11 cellular contexts compared by ENCODE assay signal in the genomic region with DNA sequence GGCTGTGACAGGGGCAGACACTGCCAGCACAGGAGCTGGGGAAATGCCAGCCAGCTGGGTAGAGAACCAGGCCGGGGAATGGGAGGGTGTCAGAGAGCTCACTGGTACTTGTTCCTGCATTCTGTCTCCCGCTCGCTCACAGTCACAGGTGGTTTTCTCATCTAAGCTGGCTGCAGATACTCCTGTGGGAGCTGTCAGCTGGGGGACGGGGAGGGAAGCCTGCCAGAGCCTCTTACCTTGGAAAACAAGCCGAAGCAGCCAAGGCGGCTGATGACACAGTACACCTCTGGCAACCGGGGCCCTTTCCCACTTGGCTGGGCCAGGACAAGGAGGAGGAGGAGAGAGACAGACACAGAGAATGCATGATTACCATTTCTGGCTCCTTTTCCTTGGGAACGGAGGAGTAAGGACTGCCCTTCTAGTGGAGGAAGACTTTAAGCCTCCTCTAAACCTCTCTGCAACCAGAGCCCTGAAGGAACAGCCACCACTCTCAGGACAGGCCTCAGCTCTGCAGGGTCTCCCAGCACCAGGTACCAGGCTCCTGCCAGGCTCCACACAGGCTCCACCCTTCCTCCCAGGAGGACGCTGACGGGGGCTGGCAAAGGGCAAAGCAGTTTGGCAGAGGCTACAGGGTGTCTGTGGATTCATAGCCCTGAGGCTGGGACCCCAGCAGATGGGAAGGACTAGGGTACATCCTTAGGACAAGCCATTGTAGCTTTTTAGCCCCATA. TPM values are rescaled to one million over a fixed set of nuclear protein-coding genes. Genes with fewer than 3 reads are reported as not detected.
A peak's percentile ranks its signal among the peaks of the same experiment; 100 is the strongest.
DNase-seq lines count a peak whose midpoint lies in the region; ATAC-seq and TF ChIP-seq lines count a peak whose summit lies in the region.
"Had no signal": no experiment of that assay in that cellular context is flagged by ENCODE, and none has a peak within 500 bp of the region (broad histone marks: within the 10 kb centered on the region; RNA-seq: fewer than 3 reads in every experiment).

No MANE protein-coding gene starts in this region.

- H3K36me3 ChIP-seq in endodermal cell (ENCODE audit: control insufficient read depth, insufficient read depth, low read length) (peaks cover 96% of the 10 kb centered on the region), urinary bladder (ENCODE audit: insufficient read depth) (no peaks in the 10 kb centered on the region)

- peaks cover 45% of the 10 kb centered on the region for H3K36me3 Mint-ChIP-seq in endodermal cell (ENCODE audit: low read depth)

- WGBS in endodermal cell (ENCODE audit: insufficient coverage in 1 of 2, insufficient read length in 1 of 2), 2 experiments: 94 to 96% methylated on average over 7 to 10 of the region's 10 CpGs
- WGBS in urinary bladder: 43% methylated on average over 10 of the region's 10 CpGs

- no peaks in the 10 kb centered on the region for H3K27me3 ChIP-seq in endodermal cell (ENCODE audit: control insufficient read depth, insufficient read depth, low read length, poor library complexity, severe bottlenecking)

- DNase-seq in NCI-H446 treated with DMSO at 0.1 percent for 48 hours (lab: John Stamatoyannopoulos, UW) (peak; percentile 52), endodermal cell (peak; percentile 40), occipital lobe (lab: John Stamatoyannopoulos, UW) (peak; percentile 45), T1000 (lab: John Stamatoyannopoulos, UW) (no peak), NCI-H1930 (lab: John Stamatoyannopoulos, UW) (no peak)
- DNase-seq: amniotic stem cell, DMS153, KG1, NCI-H526 treated with DMSO at 0.1 percent for 48 hours had no signal

- ATAC-seq in HG02885 (IDR thresholded peaks at IDR 0.05; ENCODE audit: poor library complexity, unreplicated experiment): no peak

- H3K9me3 Mint-ChIP-seq in endodermal cell: no peaks in the 10 kb centered on the region

- H3K4me3 ChIP-seq in endodermal cell (ENCODE audit: low read length) (no peak overlapping the region), urinary bladder (ENCODE audit: low read depth, low read length) (no peak overlapping the region)

- no peaks in the 10 kb centered on the region for H3K27me3 Mint-ChIP-seq in endodermal cell (ENCODE audit: insufficient read depth)

- H3K9me3 ChIP-seq in endodermal cell (ENCODE audit: control insufficient read depth, low read length): no peaks in the 10 kb centered on the region

- no peak overlapping the region for H3K27ac Mint-ChIP-seq in endodermal cell

- no peak overlapping the region for H3K27ac ChIP-seq in endodermal cell (ENCODE audit: low read depth, low read length)
- peak overlapping the region; percentile 53 for H3K27ac ChIP-seq in urinary bladder (ENCODE audit: low read depth)

- peaks cover 4% of the 10 kb centered on the region for H3K4me1 Mint-ChIP-seq in endodermal cell

- no peak overlapping the region for H3K9ac ChIP-seq in endodermal cell (ENCODE audit: extremely low read depth, low read length, poor library complexity, severe bottlenecking)

- no peaks in the 10 kb centered on the region for H3K4me1 ChIP-seq in endodermal cell (ENCODE audit: control insufficient read depth, insufficient read depth, low read length)
- H3K4me1 ChIP-seq in urinary bladder (ENCODE audit: insufficient read depth): no peaks in the 10 kb centered on the region

- no peak overlapping the region for H3K4me3 Mint-ChIP-seq in endodermal cell

- no peak for TF ChIP-seq CTCF in endodermal cell (conservative IDR thresholded peaks at IDR 0.05)

RNA-seq across cellular contexts. Expression of a gene that starts 25.1 kb away (rescaled TPM):
- total RNA-seq in endodermal cell (1,000 to 10,000 TPM; 1,114 to 1,791 TPM), occipital lobe (762 TPM), urinary bladder (674 TPM)
- polyA plus RNA-seq in endodermal cell (2013, experiment 1 of 2): 2,532 TPM
- 2,350 TPM for polyA plus RNA-seq in endodermal cell (2013, experiment 2 of 2)
- 2,792 TPM for polyA plus RNA-seq in urinary bladder

RNA-seq across cellular contexts. Expression of a gene that starts 25.2 kb away (rescaled TPM):
- 1 to 10 TPM; 4.3 to 4.6 TPM for total RNA-seq in endodermal cell
- polyA plus RNA-seq in endodermal cell (2013, experiment 1 of 2): 7.1 TPM
- polyA plus RNA-seq in endodermal cell (2013, experiment 2 of 2): 3.7 TPM
- 0.62 TPM for total RNA-seq in occipital lobe
- total RNA-seq in urinary bladder: 7.8 TPM
- polyA plus RNA-seq in urinary bladder: 3.2 TPM

Comparison
In these comparisons a context has a peak if more than half of its experiments do, and no peak if none do; other contexts are left out.
1. DNase-seq: peak in NCI-H446 treated with DMSO at 0.1 percent for 48 hours (single experiment), endodermal cell (single experiment) and occipital lobe (single experiment); none in T1000 (single experiment) and NCI-H1930 (0 of 2).